3 cellular contexts compared by ENCODE assay signal in genomic region chr7:31113660-31114059, GRCh38.
"Had no signal": no experiment of that assay in that cellular context is flagged by ENCODE, and none has a peak within 500 bp of the region (broad histone marks: within the 10 kb centered on the region; RNA-seq: fewer than 3 reads in every experiment).

No MANE protein-coding gene starts in this region.

- H3K4me3 ChIP-seq: GM12878 had no signal

- ATAC-seq: GM12878 had no signal

- DNase-seq: GDM1, GF-D8 had no signal
